In the genomic region with DNA sequence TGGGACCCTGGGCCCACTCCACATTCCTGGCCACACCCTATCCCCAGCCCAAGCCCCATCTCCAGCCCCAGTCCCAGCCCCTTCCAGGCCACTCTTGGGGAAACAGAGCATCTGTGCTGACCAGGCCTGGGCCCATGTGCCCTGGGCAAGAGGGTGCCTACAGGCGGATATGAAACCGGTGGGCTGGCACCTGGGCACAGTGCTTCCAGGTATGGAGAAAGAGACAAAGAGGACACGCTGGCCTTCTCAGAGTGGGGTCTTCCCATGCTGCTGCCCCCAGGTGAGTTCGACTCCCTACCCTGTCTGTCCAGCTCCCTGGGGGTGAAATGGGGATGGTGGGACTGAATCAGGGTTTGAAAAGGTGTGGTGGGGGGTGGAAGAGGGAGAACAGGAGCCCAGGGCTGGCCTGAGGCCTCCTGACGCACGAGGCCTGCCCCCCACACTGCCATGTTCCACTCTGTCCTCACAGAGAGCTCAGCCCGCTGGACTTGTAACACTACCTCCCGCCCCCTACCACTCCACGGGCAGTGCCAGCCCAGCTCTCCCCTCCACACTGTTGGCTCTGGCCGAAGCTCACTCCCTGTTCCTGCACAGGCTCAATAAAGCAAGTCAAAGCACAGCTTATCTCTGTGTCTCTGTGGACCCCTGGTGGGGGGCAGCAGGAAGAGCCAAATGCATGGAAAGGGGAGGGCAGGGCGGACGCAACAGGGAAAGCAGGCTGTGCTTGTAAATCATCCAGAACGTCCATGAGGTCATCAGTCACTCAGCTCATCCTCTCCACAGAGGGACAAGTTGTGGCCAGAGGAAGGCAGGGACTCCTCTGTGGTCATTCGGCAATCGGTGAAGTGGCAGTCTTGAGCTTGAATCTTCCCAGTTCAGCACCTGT, we compare ENCODE assay signal across 1 cellular context.
TF ChIP-seq lines count a peak whose summit lies in the region.

No MANE protein-coding gene starts in this region.

TF ChIP-seq in K562, 482 proteins besides CTCF, POLR2A, EP300 and RAD21 (continued from another document and continues in another):
- TF ChIP-seq, protein P1, sequence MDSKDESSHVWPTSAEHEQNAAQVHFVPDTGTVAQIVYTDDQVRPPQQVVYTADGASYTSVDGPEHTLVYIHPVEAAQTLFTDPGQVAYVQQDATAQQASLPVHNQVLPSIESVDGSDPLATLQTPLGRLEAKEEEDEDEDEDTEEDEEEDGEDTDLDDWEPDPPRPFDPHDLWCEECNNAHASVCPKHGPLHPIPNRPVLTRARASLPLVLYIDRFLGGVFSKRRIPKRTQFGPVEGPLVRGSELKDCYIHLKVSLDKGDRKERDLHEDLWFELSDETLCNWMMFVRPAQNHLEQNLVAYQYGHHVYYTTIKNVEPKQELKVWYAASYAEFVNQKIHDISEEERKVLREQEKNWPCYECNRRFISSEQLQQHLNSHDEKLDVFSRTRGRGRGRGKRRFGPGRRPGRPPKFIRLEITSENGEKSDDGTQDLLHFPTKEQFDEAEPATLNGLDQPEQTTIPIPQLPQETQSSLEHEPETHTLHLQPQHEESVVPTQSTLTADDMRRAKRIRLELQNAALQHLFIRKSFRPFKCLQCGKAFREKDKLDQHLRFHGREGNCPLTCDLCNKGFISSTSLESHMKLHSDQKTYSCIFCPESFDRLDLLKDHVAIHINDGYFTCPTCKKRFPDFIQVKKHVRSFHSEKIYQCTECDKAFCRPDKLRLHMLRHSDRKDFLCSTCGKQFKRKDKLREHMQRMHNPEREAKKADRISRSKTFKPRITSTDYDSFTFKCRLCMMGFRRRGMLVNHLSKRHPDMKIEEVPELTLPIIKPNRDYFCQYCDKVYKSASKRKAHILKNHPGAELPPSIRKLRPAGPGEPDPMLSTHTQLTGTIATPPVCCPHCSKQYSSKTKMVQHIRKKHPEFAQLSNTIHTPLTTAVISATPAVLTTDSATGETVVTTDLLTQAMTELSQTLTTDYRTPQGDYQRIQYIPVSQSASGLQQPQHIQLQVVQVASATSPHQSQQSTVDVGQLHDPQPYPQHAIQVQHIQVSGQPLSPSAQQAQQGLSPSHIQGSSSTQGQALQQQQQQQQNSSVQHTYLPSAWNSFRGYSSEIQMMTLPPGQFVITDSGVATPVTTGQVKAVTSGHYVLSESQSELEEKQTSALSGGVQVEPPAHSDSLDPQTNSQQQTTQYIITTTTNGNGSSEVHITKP (IDR thresholded peaks at IDR 0.05; ENCODE audit: partially characterized antibody), result peak; percentile 50
- no peak for TF ChIP-seq NFIC (IDR thresholded peaks at IDR 0.05)
- TF ChIP-seq, protein P2, sequence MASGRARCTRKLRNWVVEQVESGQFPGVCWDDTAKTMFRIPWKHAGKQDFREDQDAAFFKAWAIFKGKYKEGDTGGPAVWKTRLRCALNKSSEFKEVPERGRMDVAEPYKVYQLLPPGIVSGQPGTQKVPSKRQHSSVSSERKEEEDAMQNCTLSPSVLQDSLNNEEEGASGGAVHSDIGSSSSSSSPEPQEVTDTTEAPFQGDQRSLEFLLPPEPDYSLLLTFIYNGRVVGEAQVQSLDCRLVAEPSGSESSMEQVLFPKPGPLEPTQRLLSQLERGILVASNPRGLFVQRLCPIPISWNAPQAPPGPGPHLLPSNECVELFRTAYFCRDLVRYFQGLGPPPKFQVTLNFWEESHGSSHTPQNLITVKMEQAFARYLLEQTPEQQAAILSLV (tag; IDR thresholded peaks at IDR 0.05), result no peak
- no peak for TF ChIP-seq TAF7 (tag; IDR thresholded peaks at IDR 0.05)
- TF ChIP-seq, protein P3, sequence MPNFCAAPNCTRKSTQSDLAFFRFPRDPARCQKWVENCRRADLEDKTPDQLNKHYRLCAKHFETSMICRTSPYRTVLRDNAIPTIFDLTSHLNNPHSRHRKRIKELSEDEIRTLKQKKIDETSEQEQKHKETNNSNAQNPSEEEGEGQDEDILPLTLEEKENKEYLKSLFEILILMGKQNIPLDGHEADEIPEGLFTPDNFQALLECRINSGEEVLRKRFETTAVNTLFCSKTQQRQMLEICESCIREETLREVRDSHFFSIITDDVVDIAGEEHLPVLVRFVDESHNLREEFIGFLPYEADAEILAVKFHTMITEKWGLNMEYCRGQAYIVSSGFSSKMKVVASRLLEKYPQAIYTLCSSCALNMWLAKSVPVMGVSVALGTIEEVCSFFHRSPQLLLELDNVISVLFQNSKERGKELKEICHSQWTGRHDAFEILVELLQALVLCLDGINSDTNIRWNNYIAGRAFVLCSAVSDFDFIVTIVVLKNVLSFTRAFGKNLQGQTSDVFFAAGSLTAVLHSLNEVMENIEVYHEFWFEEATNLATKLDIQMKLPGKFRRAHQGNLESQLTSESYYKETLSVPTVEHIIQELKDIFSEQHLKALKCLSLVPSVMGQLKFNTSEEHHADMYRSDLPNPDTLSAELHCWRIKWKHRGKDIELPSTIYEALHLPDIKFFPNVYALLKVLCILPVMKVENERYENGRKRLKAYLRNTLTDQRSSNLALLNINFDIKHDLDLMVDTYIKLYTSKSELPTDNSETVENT (CRISPR knock-in tag; IDR thresholded peaks at IDR 0.05), result no peak
- TF ChIP-seq ZFPM2 (CRISPR knock-in tag; IDR thresholded peaks at IDR 0.05), result no peak
- no peak for TF ChIP-seq GATA2 (CRISPR knock-in tag; IDR thresholded peaks at IDR 0.05)
- TF ChIP-seq, protein P4, sequence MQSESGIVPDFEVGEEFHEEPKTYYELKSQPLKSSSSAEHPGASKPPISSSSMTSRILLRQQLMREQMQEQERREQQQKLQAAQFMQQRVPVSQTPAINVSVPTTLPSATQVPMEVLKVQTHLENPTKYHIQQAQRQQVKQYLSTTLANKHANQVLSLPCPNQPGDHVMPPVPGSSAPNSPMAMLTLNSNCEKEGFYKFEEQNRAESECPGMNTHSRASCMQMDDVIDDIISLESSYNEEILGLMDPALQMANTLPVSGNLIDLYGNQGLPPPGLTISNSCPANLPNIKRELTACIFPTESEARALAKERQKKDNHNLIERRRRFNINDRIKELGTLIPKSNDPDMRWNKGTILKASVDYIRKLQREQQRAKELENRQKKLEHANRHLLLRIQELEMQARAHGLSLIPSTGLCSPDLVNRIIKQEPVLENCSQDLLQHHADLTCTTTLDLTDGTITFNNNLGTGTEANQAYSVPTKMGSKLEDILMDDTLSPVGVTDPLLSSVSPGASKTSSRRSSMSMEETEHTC (IDR thresholded peaks at IDR 0.05), result no peak
- TF ChIP-seq MBD2 (IDR thresholded peaks at IDR 0.05; ENCODE audit: borderline replicate concordance, low read depth), result no peak
- TF ChIP-seq TEAD2 (tag; IDR thresholded peaks at IDR 0.05), result no peak
- TF ChIP-seq EGR1 (conservative IDR thresholded peaks at IDR 0.05), result no peak
- TF ChIP-seq, protein P5, sequence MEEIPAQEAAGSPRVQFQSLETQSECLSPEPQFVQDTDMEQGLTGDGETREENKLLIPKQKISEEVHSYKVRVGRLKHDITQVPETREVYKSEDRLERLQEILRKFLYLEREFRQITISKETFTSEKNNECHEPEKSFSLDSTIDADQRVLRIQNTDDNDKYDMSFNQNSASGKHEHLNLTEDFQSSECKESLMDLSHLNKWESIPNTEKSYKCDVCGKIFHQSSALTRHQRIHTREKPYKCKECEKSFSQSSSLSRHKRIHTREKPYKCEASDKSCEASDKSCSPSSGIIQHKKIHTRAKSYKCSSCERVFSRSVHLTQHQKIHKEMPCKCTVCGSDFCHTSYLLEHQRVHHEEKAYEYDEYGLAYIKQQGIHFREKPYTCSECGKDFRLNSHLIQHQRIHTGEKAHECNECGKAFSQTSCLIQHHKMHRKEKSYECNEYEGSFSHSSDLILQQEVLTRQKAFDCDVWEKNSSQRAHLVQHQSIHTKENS (CRISPR knock-in tag; IDR thresholded peaks at IDR 0.05), result no peak
- TF ChIP-seq MTA3 (IDR thresholded peaks at IDR 0.05; ENCODE audit: borderline replicate concordance), result no peak
- TF ChIP-seq PCBP2 (IDR thresholded peaks at IDR 0.05; ENCODE audit: low read depth, low read length, poor library complexity, severe bottlenecking), result no peak
- TF ChIP-seq, protein P6, sequence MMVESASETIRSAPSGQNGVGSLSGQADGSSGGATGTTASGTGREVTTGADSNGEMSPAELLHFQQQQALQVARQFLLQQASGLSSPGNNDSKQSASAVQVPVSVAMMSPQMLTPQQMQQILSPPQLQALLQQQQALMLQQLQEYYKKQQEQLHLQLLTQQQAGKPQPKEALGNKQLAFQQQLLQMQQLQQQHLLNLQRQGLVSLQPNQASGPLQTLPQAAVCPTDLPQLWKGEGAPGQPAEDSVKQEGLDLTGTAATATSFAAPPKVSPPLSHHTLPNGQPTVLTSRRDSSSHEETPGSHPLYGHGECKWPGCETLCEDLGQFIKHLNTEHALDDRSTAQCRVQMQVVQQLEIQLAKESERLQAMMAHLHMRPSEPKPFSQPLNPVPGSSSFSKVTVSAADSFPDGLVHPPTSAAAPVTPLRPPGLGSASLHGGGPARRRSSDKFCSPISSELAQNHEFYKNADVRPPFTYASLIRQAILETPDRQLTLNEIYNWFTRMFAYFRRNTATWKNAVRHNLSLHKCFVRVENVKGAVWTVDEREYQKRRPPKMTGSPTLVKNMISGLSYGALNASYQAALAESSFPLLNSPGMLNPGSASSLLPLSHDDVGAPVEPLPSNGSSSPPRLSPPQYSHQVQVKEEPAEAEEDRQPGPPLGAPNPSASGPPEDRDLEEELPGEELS (CRISPR knock-in tag; IDR thresholded peaks at IDR 0.05; ENCODE audit: borderline replicate concordance), result no peak
- no peak for TF ChIP-seq POLR2AphosphoS5 (IDR thresholded peaks at IDR 0.05; ENCODE audit: control insufficient read depth, insufficient read depth, low read depth, low read length)
- TF ChIP-seq SIN3B (IDR thresholded peaks at IDR 0.05; ENCODE audit: low read depth), result no peak
- no peak for TF ChIP-seq DMBX1 (CRISPR knock-in tag; IDR thresholded peaks at IDR 0.05; ENCODE audit: borderline replicate concordance)
- no peak for TF ChIP-seq PHF8 (IDR thresholded peaks at IDR 0.05; ENCODE audit: borderline replicate concordance, low read length)
- no peak for TF ChIP-seq HNRNPLL (IDR thresholded peaks at IDR 0.05; ENCODE audit: low read depth, low read length, poor library complexity, severe bottlenecking)
- TF ChIP-seq JUND (IDR thresholded peaks at IDR 0.05; ENCODE audit: borderline replicate concordance, low read depth, low read length), result peak; percentile 57; the same call in 1 of the 2 replicates
- no peak; the same call in 2 of the 3 replicates for TF ChIP-seq JUND (tag; IDR thresholded peaks at IDR 0.05; ENCODE audit: borderline replicate concordance, low read depth, low read length)
- TF ChIP-seq, protein P7, sequence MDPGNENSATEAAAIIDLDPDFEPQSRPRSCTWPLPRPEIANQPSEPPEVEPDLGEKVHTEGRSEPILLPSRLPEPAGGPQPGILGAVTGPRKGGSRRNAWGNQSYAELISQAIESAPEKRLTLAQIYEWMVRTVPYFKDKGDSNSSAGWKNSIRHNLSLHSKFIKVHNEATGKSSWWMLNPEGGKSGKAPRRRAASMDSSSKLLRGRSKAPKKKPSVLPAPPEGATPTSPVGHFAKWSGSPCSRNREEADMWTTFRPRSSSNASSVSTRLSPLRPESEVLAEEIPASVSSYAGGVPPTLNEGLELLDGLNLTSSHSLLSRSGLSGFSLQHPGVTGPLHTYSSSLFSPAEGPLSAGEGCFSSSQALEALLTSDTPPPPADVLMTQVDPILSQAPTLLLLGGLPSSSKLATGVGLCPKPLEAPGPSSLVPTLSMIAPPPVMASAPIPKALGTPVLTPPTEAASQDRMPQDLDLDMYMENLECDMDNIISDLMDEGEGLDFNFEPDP (CRISPR knock-in tag; IDR thresholded peaks at IDR 0.05), result no peak
- no peak for TF ChIP-seq BRCA1 (IDR thresholded peaks at IDR 0.05)
- no peak for TF ChIP-seq BRCA1 (CRISPR knock-in tag; IDR thresholded peaks at IDR 0.05)
- TF ChIP-seq SNIP1 (IDR thresholded peaks at IDR 0.05; ENCODE audit: low read depth), result no peak
- TF ChIP-seq, protein P8, sequence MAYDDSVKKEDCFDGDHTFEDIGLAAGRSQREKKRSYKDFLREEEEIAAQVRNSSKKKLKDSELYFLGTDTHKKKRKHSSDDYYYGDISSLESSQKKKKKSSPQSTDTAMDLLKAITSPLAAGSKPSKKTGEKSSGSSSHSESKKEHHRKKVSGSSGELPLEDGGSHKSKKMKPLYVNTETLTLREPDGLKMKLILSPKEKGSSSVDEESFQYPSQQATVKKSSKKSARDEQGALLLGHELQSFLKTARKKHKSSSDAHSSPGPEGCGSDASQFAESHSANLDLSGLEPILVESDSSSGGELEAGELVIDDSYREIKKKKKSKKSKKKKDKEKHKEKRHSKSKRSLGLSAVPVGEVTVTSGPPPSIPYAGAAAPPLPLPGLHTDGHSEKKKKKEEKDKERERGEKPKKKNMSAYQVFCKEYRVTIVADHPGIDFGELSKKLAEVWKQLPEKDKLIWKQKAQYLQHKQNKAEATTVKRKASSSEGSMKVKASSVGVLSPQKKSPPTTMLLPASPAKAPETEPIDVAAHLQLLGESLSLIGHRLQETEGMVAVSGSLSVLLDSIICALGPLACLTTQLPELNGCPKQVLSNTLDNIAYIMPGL (CRISPR knock-in tag; IDR thresholded peaks at IDR 0.05), result no peak
- TF ChIP-seq MEIS2 (IDR thresholded peaks at IDR 0.05; ENCODE audit: partially characterized antibody), result peak; percentile 95
- TF ChIP-seq SMARCE1 (IDR thresholded peaks at IDR 0.05), result no peak
- TF ChIP-seq, protein P9, sequence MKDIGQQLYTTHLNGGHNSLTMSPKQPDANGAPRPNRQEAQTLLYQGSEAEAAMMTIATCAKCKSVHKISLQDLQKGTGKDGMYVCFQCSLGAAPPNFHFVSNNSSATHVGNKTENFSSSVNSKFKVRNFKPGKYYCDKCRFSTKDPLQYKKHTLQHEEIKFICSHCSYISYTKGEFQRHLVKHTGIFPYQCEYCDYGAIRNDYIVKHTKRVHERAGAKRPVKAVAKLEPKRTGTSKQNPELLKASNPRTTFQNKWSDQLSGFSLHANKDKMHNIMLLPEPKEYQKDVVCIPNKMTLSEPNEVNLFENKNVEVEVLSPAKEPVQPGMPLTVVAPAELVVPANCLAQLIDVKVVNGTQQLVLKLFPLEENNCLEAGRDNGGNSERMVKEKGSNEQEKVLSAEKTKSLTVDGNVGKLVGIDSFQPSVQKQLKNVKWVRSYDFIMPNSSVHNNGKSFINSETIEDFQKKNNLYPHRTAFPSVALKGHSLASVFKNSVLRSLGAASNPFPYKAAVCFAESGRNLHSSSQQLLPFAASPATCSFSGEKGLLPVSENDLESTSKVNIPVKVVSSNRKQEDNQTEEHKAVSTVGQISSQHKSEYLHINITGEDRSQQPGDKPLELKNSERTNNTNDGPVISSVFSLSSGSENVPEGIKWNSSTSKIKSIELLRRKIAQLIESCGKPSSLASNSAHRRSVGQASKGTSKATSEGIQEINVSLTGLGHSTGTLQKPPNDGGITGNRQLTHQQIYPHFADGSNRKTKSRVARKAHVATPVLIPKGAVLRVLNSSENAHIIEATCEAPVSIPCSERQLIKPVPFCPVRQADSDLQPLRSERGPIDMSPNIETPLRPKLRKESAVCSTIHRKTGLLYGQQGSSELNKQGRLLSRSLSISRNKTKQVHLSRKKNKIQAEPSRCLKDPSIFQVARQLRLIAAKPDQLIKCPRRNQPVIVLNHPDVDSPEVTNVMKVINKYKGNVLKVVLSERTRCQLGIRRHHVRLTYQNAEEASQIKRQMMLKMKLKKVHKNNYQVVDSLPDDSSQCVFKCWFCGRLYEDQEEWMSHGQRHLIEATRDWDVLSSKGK (CRISPR knock-in tag; IDR thresholded peaks at IDR 0.05), result no peak
- TF ChIP-seq ZBTB7A (IDR thresholded peaks at IDR 0.05; ENCODE audit: borderline replicate concordance, control insufficient read depth, low read depth, low read length), result 0 out of 2 replicates have a peak, but pooled peaks have one; percentile 19
- TF ChIP-seq NR1H2 (CRISPR knock-in tag; IDR thresholded peaks at IDR 0.05), result no peak
- TF ChIP-seq KDM2B (CRISPR knock-in tag; IDR thresholded peaks at IDR 0.05), result no peak
- no peak for TF ChIP-seq ZNF354B (CRISPR knock-in tag; IDR thresholded peaks at IDR 0.05)
- TF ChIP-seq YY1 (IDR thresholded peaks at IDR 0.05; ENCODE audit: borderline replicate concordance in 1 of 3, control insufficient read depth in 1 of 3, extremely low read depth in 1 of 3, insufficient read depth in 3 of 3, insufficient read length in 1 of 3, insufficient replicate concordance in 2 of 3, low read depth in 1 of 3, low read length in 2 of 3), result no peak
- no peak for TF ChIP-seq TCF7 (IDR thresholded peaks at IDR 0.05; ENCODE audit: borderline replicate concordance)
- TF ChIP-seq ATF7 (IDR thresholded peaks at IDR 0.05), result peak; percentile 62
- no peak for TF ChIP-seq NRF1 (conservative IDR thresholded peaks at IDR 0.05 in 1 of 2, IDR thresholded peaks at IDR 0.05 in 1 of 2)
- TF ChIP-seq MECOM (CRISPR knock-in tag; IDR thresholded peaks at IDR 0.05), result no peak
